1 cellular context compared by ENCODE assay signal in genomic region chr1:27576846-27577245, GRCh38.
TF ChIP-seq lines count a peak whose summit lies in the region.

No MANE protein-coding gene starts in this region.

TF ChIP-seq in HepG2, 621 proteins besides CTCF, POLR2A, EP300 and RAD21:
- TF ChIP-seq BORCS8-MEF2B (CRISPR knock-in tag; IDR thresholded peaks at IDR 0.05) (no peak), ZNF143 (CRISPR knock-in tag; IDR thresholded peaks at IDR 0.05) (no peak)
